ENCODE assay signal across 19 cellular contexts in genomic region chr15:99117111-99117510, GRCh38.
"Had no signal": no experiment of that assay in that cellular context is flagged by ENCODE, and none has a peak within 500 bp of the region (broad histone marks: within the 10 kb centered on the region; RNA-seq: fewer than 3 reads in every experiment).

No MANE protein-coding gene starts in this region.

- FAIRE-seq: endothelial cell of umbilical vein had no signal

- H3K27ac ChIP-seq: hepatocyte, tibial nerve had no signal

- H3K27me3 ChIP-seq: hepatocyte, tibial nerve had no signal

- DNase-seq: activated CD4-positive, alpha-beta T cell treated with anti-CD3 and anti-CD28 coated beads, Interleukin-2, amount 10 ng/mL, durations not matched to agents 7 days and 5 days; activated CD8-positive, alpha-beta T cell treated with anti-CD3 and anti-CD28 coated beads, Interleukin-2, amount 10 ng/mL, durations not matched to agents 7 days and 5 days; activated naive CD4-positive, alpha-beta T cell treated with anti-CD3 and anti-CD28 coated beads, Interleukin-2, amount 10 ng/mL, durations not matched to agents 7 days and 5 days; activated naive CD8-positive, alpha-beta T cell treated with anti-CD3 and anti-CD28 coated beads, Interleukin-2, amount 50 U/mL, for 24 hours; activated T-cell treated with anti-CD3 and anti-CD28 coated beads, Interleukin-2, amount 50 U/mL, for 24 hours; anterior cingulate cortex; cerebellar nuclear complex; dermis blood vessel endothelial cell; effector memory CD4-positive, alpha-beta T cell; left cardiac atrium; midbrain; stimulated activated CD4-positive, alpha-beta T cell treated with anti-CD3 and anti-CD28 coated beads, Interleukin-4, amount 100 ng/mL, for 1 hour; T1000 had no signal

- H3K4me3 ChIP-seq: hepatocyte, lung, smooth muscle cell, tibial nerve had no signal

- H3K4me1 ChIP-seq: tibial nerve had no signal

- H3K9me3 ChIP-seq: tibial nerve had no signal

- ATAC-seq: activated CD8-positive, alpha-beta T cell treated with anti-CD3 and anti-CD28 coated beads, Interleukin-2, amount 10 ng/mL, durations not matched to agents 7 days and 5 days; activated naive CD8-positive, alpha-beta T cell treated with anti-CD3 and anti-CD28 coated beads, Interleukin-2, amount 50 U/mL, for 24 hours; left cardiac atrium; right cardiac atrium had no signal
